ENCODE assay signal across 31 cellular contexts in the genomic region with DNA sequence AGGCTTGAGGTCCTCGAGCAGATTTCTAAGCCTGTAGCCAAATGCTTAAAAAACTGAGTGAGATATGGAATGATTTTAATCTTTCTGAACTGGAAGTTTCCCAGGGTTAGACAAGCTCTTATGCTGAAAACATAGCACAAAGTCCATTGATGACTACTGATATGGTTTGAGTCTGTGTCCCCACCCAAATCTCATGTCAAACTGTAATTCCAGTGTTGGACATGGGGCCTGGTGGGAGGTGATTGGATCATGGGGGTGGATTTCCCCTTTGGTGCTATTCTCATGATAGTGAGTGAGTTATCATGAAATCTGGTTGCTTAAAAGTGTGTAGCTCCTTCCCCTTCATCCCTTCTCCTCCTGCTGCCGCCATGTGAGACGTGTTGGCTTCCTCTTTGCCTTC.
"Had no signal": no experiment of that assay in that cellular context is flagged by ENCODE, and none has a peak within 500 bp of the region (broad histone marks: within the 10 kb centered on the region; RNA-seq: fewer than 3 reads in every experiment).

No MANE protein-coding gene starts in this region.

- H3K4me2 ChIP-seq: neural progenitor cell, smooth muscle cell had no signal

- H3K4me1 ChIP-seq: parathyroid adenoma, testis, tibial artery, uterus had no signal

- H3K9ac ChIP-seq: neural progenitor cell, parathyroid adenoma had no signal

- H3K36me3 ChIP-seq: neural progenitor cell, ovary, spleen, suprapubic skin, tibial artery, transverse colon, upper lobe of right lung, uterus had no signal

- H3K4me3 ChIP-seq: neural progenitor cell, ovary, psoas muscle, skin epidermis, smooth muscle cell, spleen, suprapubic skin, testis, tibial artery, transverse colon, upper lobe of right lung, uterus had no signal

- ATAC-seq: naive thymus-derived CD8-positive, alpha-beta T cell; natural killer cell treated with Interleukin-12 subunit alpha and Interleukin-12 subunit beta and Interleukin-15 and Interleukin-18, amount 100 ng/mL, for 72 hours; psoas muscle; right cardiac atrium; sciatic nerve; stimulated activated memory B cell treated with anti-CD40 and anti-IgM and Interleukin-4, amounts not matched to agents 10 μg/mL and 1 μg/mL and 100 μg/mL, for 72 hours; stimulated activated naive CD8-positive, alpha-beta T cell treated with anti-CD3 and anti-CD28 coated beads, Interleukin-15, amount 100 ng/mL, for 72 hours; stimulated activated naive CD8-positive, alpha-beta T cell treated with anti-CD3 and anti-CD28 coated beads, Interleukin-15, Interleukin-2, amounts not matched to agents 100 U/mL and 50 U/mL, for 24 hours; upper lobe of right lung had no signal

- H3K27me3 Mint-ChIP-seq: naive thymus-derived CD8-positive, alpha-beta T cell; natural killer cell treated with Interleukin-12 subunit alpha and Interleukin-12 subunit beta and Interleukin-15 and Interleukin-18, amount 100 ng/mL, for 72 hours; progenitor cell of endocrine pancreas; stimulated activated memory B cell treated with anti-CD40 and anti-IgM and Interleukin-4, amounts not matched to agents 10 μg/mL and 1 μg/mL and 100 μg/mL, for 72 hours; stimulated activated naive CD8-positive, alpha-beta T cell treated with anti-CD3 and anti-CD28 coated beads, Interleukin-15, amount 100 ng/mL, for 72 hours had no signal

- H3K9me3 ChIP-seq: ovary, psoas muscle, spleen, suprapubic skin, testis, tibial artery, transverse colon, upper lobe of right lung, uterus had no signal

- H3K27ac ChIP-seq: neural progenitor cell, ovary, parathyroid adenoma, psoas muscle, spleen, suprapubic skin, testis, tibial artery, transverse colon, upper lobe of right lung, uterus had no signal

- H3K4me1 Mint-ChIP-seq: stimulated activated memory B cell treated with anti-CD40 and anti-IgM and Interleukin-4, amounts not matched to agents 10 μg/mL and 1 μg/mL and 100 μg/mL, for 72 hours; stimulated activated naive CD8-positive, alpha-beta T cell treated with anti-CD3 and anti-CD28 coated beads, Interleukin-15, amount 100 ng/mL, for 72 hours had no signal

- H3K9me3 Mint-ChIP-seq: naive thymus-derived CD8-positive, alpha-beta T cell; natural killer cell treated with Interleukin-12 subunit alpha and Interleukin-12 subunit beta and Interleukin-15 and Interleukin-18, amount 100 ng/mL, for 72 hours; stimulated activated memory B cell treated with anti-CD40 and anti-IgM and Interleukin-4, amounts not matched to agents 10 μg/mL and 1 μg/mL and 100 μg/mL, for 72 hours; stimulated activated naive CD8-positive, alpha-beta T cell treated with anti-CD3 and anti-CD28 coated beads, Interleukin-15, amount 100 ng/mL, for 72 hours; type B pancreatic cell had no signal

- H2AFZ ChIP-seq: neural progenitor cell, parathyroid adenoma had no signal

- H3K36me3 Mint-ChIP-seq: naive thymus-derived CD8-positive, alpha-beta T cell; natural killer cell treated with Interleukin-12 subunit alpha and Interleukin-12 subunit beta and Interleukin-15 and Interleukin-18, amount 100 ng/mL, for 72 hours; neural progenitor cell; stimulated activated memory B cell treated with anti-CD40 and anti-IgM and Interleukin-4, amounts not matched to agents 10 μg/mL and 1 μg/mL and 100 μg/mL, for 72 hours; type B pancreatic cell had no signal

- H3K27ac Mint-ChIP-seq: naive thymus-derived CD8-positive, alpha-beta T cell; natural killer cell treated with Interleukin-12 subunit alpha and Interleukin-12 subunit beta and Interleukin-15 and Interleukin-18, amount 100 ng/mL, for 72 hours; neural progenitor cell; progenitor cell of endocrine pancreas; stimulated activated memory B cell treated with anti-CD40 and anti-IgM and Interleukin-4, amounts not matched to agents 10 μg/mL and 1 μg/mL and 100 μg/mL, for 72 hours; stimulated activated naive CD8-positive, alpha-beta T cell treated with anti-CD3 and anti-CD28 coated beads, Interleukin-15, amount 100 ng/mL, for 72 hours; type B pancreatic cell had no signal

- H3K4me3 Mint-ChIP-seq: naive thymus-derived CD8-positive, alpha-beta T cell; natural killer cell treated with Interleukin-12 subunit alpha and Interleukin-12 subunit beta and Interleukin-15 and Interleukin-18, amount 100 ng/mL, for 72 hours; neural progenitor cell; stimulated activated memory B cell treated with anti-CD40 and anti-IgM and Interleukin-4, amounts not matched to agents 10 μg/mL and 1 μg/mL and 100 μg/mL, for 72 hours; stimulated activated naive CD8-positive, alpha-beta T cell treated with anti-CD3 and anti-CD28 coated beads, Interleukin-15, amount 100 ng/mL, for 72 hours; type B pancreatic cell had no signal

- DNase-seq: naive thymus-derived CD8-positive, alpha-beta T cell; occipital lobe; ovary; posterior cingulate gyrus; psoas muscle; right cardiac atrium; spleen; stimulated activated CD4-positive, alpha-beta T cell treated with anti-CD3 and anti-CD28 coated beads, Interleukin-12 subunit alpha, Interleukin-12 subunit beta, amount 100 ng/mL, for 4 hours; stimulated activated CD4-positive, alpha-beta T cell treated with anti-CD3 and anti-CD28 coated beads, Interleukin-1b, Interleukin-23, amount 100 ng/mL, for 48 hours; stimulated activated CD4-positive, alpha-beta T cell treated with anti-CD3 and anti-CD28 coated beads, Interleukin-4, amount 100 ng/mL, for 1 hour; stimulated activated CD4-positive, alpha-beta T cell treated with anti-CD3 and anti-CD28 coated beads, Interleukin-4, amount 100 ng/mL, for 4 hours; stimulated activated CD8-positive, alpha-beta memory T cell treated with anti-CD3 and anti-CD28 coated beads, Interleukin-4, amount 100 ng/mL, for 48 hours; stimulated activated naive CD4-positive, alpha-beta T cell; stimulated activated naive CD8-positive, alpha-beta T cell treated with anti-CD3 and anti-CD28 coated beads, Interleukin-15, amount 100 ng/mL, for 72 hours; stimulated activated naive CD8-positive, alpha-beta T cell treated with anti-CD3 and anti-CD28 coated beads, Interleukin-15, Interleukin-2, amounts not matched to agents 100 U/mL and 50 U/mL, for 24 hours; substantia nigra; testis; tibial artery; transverse colon; upper lobe of right lung; uterus had no signal

- H3K27me3 ChIP-seq: neural progenitor cell, ovary, spleen, suprapubic skin, testis, tibial artery, transverse colon, upper lobe of right lung, uterus had no signal
